In genomic region chr12:15774819-15775218, GRCh38 we compare ENCODE assay signal across 1 cellular context.
TF ChIP-seq lines count a peak whose summit lies in the region.

No MANE protein-coding gene starts in this region.

TF ChIP-seq in A549, 52 proteins besides CTCF, POLR2A, EP300 and RAD21 (continued from another document):
- TF ChIP-seq HMGXB4 (CRISPR knock-in tag; IDR thresholded peaks at IDR 0.05; ENCODE audit: borderline replicate concordance) (no peak), MAFK (IDR thresholded peaks at IDR 0.05; ENCODE audit: partially characterized antibody) (no peak), HOXB5 (CRISPR knock-in tag; IDR thresholded peaks at IDR 0.05) (no peak), RNF2 (IDR thresholded peaks at IDR 0.05; ENCODE audit: borderline replicate concordance, low read depth) (no peak), CBX2 (IDR thresholded peaks at IDR 0.05; ENCODE audit: borderline replicate concordance, low read depth) (no peak), CEBPB (IDR thresholded peaks at IDR 0.05) (no peak), ZFP36 (IDR thresholded peaks at IDR 0.05; ENCODE audit: borderline replicate concordance, partially characterized antibody) (no peak), TFCP2L1 (CRISPR knock-in tag; IDR thresholded peaks at IDR 0.05) (no peak)
